In genomic region chr9:804026-804425, GRCh38 we compare ENCODE assay signal across 15 cellular contexts. TPM values are rescaled to one million over a fixed set of nuclear protein-coding genes. Genes with fewer than 3 reads are reported as not detected.
DNase-seq lines count a peak whose midpoint lies in the region; ATAC-seq and TF ChIP-seq lines count a peak whose summit lies in the region.
"Had no signal": no experiment of that assay in that cellular context is flagged by ENCODE, and none has a peak within 500 bp of the region (broad histone marks: within the 10 kb centered on the region; RNA-seq: fewer than 3 reads in every experiment).

No MANE protein-coding gene starts in this region.

- H3K27ac ChIP-seq in upper lobe of left lung, result no peak overlapping the region
- H3K27ac ChIP-seq in heart right ventricle, result no peak overlapping the region
- H3K27ac ChIP-seq: 22Rv1, BLaER1, HL-60 had no signal

- H3K4me3 ChIP-seq in astrocyte of the spinal cord (ENCODE audit: low read depth, low read length) (no peak overlapping the region), upper lobe of left lung (no peak overlapping the region), heart right ventricle (no peak overlapping the region)
- H3K4me3 ChIP-seq: BLaER1 had no signal

- intact Hi-C loops in left cardiac atrium (cut with DNase I), result no loop called here
- intact Hi-C loops in heart right ventricle (cut with DNase I), result loop anchor here in 5 of 10 donors (5.0 to 10.0 kb wide), 3 partner anchors 192 to 419 kb away; no protein-coding TSS in a partner anchor

- TF ChIP-seq POLR2A in upper lobe of left lung (IDR thresholded peaks at IDR 0.05), result no peak

- H3K36me3 ChIP-seq in upper lobe of left lung, result no peaks in the 10 kb centered on the region
- no peaks in the 10 kb centered on the region for H3K36me3 ChIP-seq in heart right ventricle
- H3K36me3 ChIP-seq: BLaER1 had no signal

- H3K4me1 ChIP-seq in upper lobe of left lung, result no peaks in the 10 kb centered on the region
- H3K4me1 ChIP-seq in heart right ventricle, result no peaks in the 10 kb centered on the region

- TF ChIP-seq EP300 in upper lobe of left lung (IDR thresholded peaks at IDR 0.05), result no peak

- H3K27me3 ChIP-seq in upper lobe of left lung (no peaks in the 10 kb centered on the region), heart right ventricle (peaks cover 0 to 4% (median 0%) of the 10 kb centered on the region in 7 donors)
- H3K27me3 ChIP-seq: BLaER1 had no signal

- in situ Hi-C loops in astrocyte of the spinal cord (cut with HindIII; ENCODE audit: low sequenced_read_pairs), result no loop called here

- DNase-seq in A172 (ENCODE audit: low spot score) (peak; percentile 35), M059J (ENCODE audit: low read depth) (peak; percentile 56), astrocyte of the spinal cord (ENCODE audit: low read depth, low spot score) (peak; percentile 25), kidney tubule cell (ENCODE audit: low spot score) (peak; percentile 70), upper lobe of left lung (no peak), left cardiac atrium (no peak), heart right ventricle (no peak)
- DNase-seq: AML-193; Caco-2; CD8-positive, alpha-beta memory T cell had no signal

- H3K9me3 ChIP-seq in upper lobe of left lung, result no peaks in the 10 kb centered on the region
- H3K9me3 ChIP-seq in heart right ventricle, result no peaks in the 10 kb centered on the region
- H3K9me3 ChIP-seq: BLaER1, Caco-2 had no signal

- no peak for ATAC-seq in GM18870 (IDR thresholded peaks at IDR 0.05; ENCODE audit: unreplicated experiment)
- no peak for ATAC-seq in upper lobe of left lung (ENCODE audit: low FRiP score in 2 of 2)
- ATAC-seq in left cardiac atrium, result no peak
- ATAC-seq in heart right ventricle, result no peak
- ATAC-seq: HCT116 had no signal

- no peak for TF ChIP-seq CTCF in astrocyte of the spinal cord (IDR thresholded peaks at IDR 0.05; ENCODE audit: low read depth, low read length)
- no peak for TF ChIP-seq CTCF in upper lobe of left lung (IDR thresholded peaks at IDR 0.05)
- no peak for TF ChIP-seq CTCF in heart right ventricle (IDR thresholded peaks at IDR 0.05)

RNA-seq across cellular contexts. Expression of gene DMRT1, which starts 37.5 kb away (rescaled TPM):
- total RNA-seq in A172 (2014; rRNA removed; shearing (Covaris generic)), result 0.46 and 0.78 TPM in 2 replicates
- 0.15 TPM in 1 of 2 replicates, not detected in the other for total RNA-seq in M059J (2014; rRNA removed; shearing (Covaris generic))
- total RNA-seq in upper lobe of left lung, result not detected
- not detected for total RNA-seq in left cardiac atrium
- total RNA-seq in heart right ventricle, result not detected
- polyA plus RNA-seq in heart right ventricle, result not detected
- total RNA-seq: Caco-2; CD8-positive, alpha-beta memory T cell had no signal
- polyA plus RNA-seq: CD8-positive, alpha-beta memory T cell had no signal

Comparison
In these comparisons a context has a peak if more than half of its experiments do, and no peak if none do; other contexts are left out.
1. DNase-seq: peak in A172 (single experiment), M059J (single experiment), astrocyte of the spinal cord (single experiment) and kidney tubule cell (single experiment); none in upper lobe of left lung (0 of 2), left cardiac atrium (single experiment) and heart right ventricle (0 of 2).